ENCODE assay signal across 10 cellular contexts in the genomic region with DNA sequence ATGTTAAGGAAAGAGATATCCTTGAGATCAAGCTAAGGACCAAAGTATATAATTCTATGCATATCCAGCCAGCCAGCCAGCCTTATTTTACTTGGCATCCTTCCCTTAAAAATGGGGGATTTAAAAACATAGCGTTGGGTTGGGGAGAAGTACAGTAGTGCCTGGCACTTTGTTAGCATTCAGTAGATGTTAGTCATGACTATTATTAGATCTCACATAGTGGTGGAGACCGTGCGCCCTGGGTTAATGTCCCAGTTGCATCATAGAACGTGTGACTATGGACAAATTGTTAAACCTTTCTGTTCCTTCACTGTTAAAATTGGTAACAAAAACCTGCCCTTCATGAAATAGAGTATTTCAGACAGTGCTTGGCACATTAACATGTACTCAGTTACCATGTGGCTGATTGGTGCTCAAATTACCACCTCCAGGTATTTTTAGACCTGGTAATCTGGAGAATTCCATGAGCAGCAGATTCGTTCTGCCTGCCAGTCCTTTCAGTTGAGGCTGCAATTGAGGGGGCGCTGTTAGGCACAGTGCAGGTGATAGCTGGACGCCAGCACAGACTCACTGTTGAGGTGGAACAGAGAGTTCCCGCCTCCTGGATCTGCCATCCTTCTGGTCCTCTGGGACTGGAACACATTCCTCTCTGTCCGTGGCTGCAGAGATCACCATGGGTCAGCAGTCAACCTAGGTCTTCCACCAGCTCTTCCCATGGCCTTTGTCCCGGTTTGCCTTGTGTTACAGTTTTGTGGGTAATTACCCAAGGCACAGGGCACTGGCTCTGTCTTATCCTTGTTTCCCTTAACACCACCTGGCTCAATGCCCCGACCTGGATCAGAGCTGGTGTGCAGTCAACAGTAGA. TPM values are rescaled to one million over a fixed set of nuclear protein-coding genes. Genes with fewer than 3 reads are reported as not detected.
DNase-seq lines count a peak whose midpoint lies in the region; TF ChIP-seq lines count a peak whose summit lies in the region.
"Had no signal": no experiment of that assay in that cellular context is flagged by ENCODE, and none has a peak within 500 bp of the region (broad histone marks: within the 10 kb centered on the region; RNA-seq: fewer than 3 reads in every experiment).

No MANE protein-coding gene starts in this region.

- no peaks in the 10 kb centered on the region for H3K9me3 ChIP-seq in adipocyte (ENCODE audit: control insufficient read depth, low read length)
- H3K9me3 ChIP-seq in cardiac muscle cell (ENCODE audit: low read depth), result no peaks in the 10 kb centered on the region
- H3K9me3 ChIP-seq in skeletal muscle tissue (ENCODE audit: control insufficient read depth in 3 of 3, low read length in 3 of 3), result no peaks in the 10 kb centered on the region

- H3K27me3 ChIP-seq in adipocyte (replicated peaks; ENCODE audit: control insufficient read depth, insufficient read depth, low read length), result no peaks in the 10 kb centered on the region
- H3K27me3 ChIP-seq in cardiac muscle cell, result no peaks in the 10 kb centered on the region
- no peaks in the 10 kb centered on the region for H3K27me3 ChIP-seq in skeletal muscle tissue (ENCODE audit: control insufficient read depth in 3 of 3, insufficient read depth in 3 of 3, low read length in 3 of 3)

- H3K4me3 ChIP-seq in adipocyte (ENCODE audit: low read length), result no peak overlapping the region
- no peak overlapping the region for H3K4me3 ChIP-seq in cardiac muscle cell
- H3K4me3 ChIP-seq in skeletal muscle tissue (ENCODE audit: low read length in 3 of 3), result peak overlapping the region in 2 of 3 donors; percentile 32 to 49

- H3K9ac ChIP-seq in adipocyte (ENCODE audit: low read length) (peak overlapping the region; percentile 33), skeletal muscle tissue (ENCODE audit: low read depth in 1 of 3, low read length in 3 of 3) (peak overlapping the region in 1 of 3 donors; percentile 40)

- no peak for TF ChIP-seq CTCF in cardiac muscle cell (IDR thresholded peaks at IDR 0.05; ENCODE audit: low read depth, low read length)

- peaks cover 46% of the 10 kb centered on the region for H3K4me1 ChIP-seq in adipocyte (ENCODE audit: control insufficient read depth, insufficient read depth, low read length)
- peaks cover 27% of the 10 kb centered on the region for H3K4me1 ChIP-seq in cardiac muscle cell (ENCODE audit: low read depth)
- H3K4me1 ChIP-seq in skeletal muscle tissue (ENCODE audit: control insufficient read depth in 3 of 3, insufficient read depth in 3 of 3, low read length in 3 of 3), result peaks cover 4 to 21% (median 17%) of the 10 kb centered on the region in 3 donors

- DNase-seq in NCI-H82 (lab: John Stamatoyannopoulos, UW), result peak; percentile 45
- DNase-seq in NCI-H82 treated with DMSO at 0.1 percent for 48 hours (lab: John Stamatoyannopoulos, UW; ENCODE audit: unreplicated experiment), result no peak
- DNase-seq in adipocyte (ENCODE audit: low read depth), result peak; percentile 78
- DNase-seq in cardiac muscle cell (ENCODE audit: low read depth in 1 of 2, low spot score in 1 of 2), result peak; percentile 66 to 83
- DNase-seq in NCI-H2107 treated with DMSO at 0.1 percent for 48 hours (lab: John Stamatoyannopoulos, UW; ENCODE audit: unreplicated experiment), result no peak
- no peak for DNase-seq in DMS79 treated with DMSO at 0.1 percent for 48 hours (lab: John Stamatoyannopoulos, UW)
- no peak for DNase-seq in NCI-H748 treated with DMSO at 0.1 percent for 48 hours (lab: John Stamatoyannopoulos, UW)
- DNase-seq: activated CD4-positive, alpha-beta T cell treated with anti-CD3 and anti-CD28 coated beads, Interleukin-2, amount 10 ng/mL, durations not matched to agents 7 days and 5 days; NCI-H524 treated with DMSO at 0.1 percent for 48 hours had no signal

- H3K36me3 ChIP-seq in adipocyte (ENCODE audit: control insufficient read depth, insufficient read depth, low read length, severe bottlenecking), result peaks cover 96% of the 10 kb centered on the region
- H3K36me3 ChIP-seq in cardiac muscle cell, result peaks cover 17% of the 10 kb centered on the region
- peaks cover 2 to 28% (median 7%) of the 10 kb centered on the region in 3 donors for H3K36me3 ChIP-seq in skeletal muscle tissue (ENCODE audit: control insufficient read depth in 3 of 3, insufficient read depth in 3 of 3, low read length in 3 of 3)

- H3K27ac ChIP-seq in cardiac muscle cell (peak overlapping the region; percentile 90), skeletal muscle tissue (ENCODE audit: low read depth, low read length) (peak overlapping the region; percentile 75)

RNA-seq across cellular contexts. Expression of a gene that starts 31.7 kb away (rescaled TPM):
- total RNA-seq in cardiac muscle cell (176 and 231 TPM in 2 replicates), skeletal muscle tissue (145 TPM)
- 448 and 459 TPM in 2 replicates for polyA plus RNA-seq in cardiac muscle cell

RNA-seq across cellular contexts. Expression of a gene that starts 52.2 kb away (rescaled TPM):
- total RNA-seq in cardiac muscle cell (10.0 and 16.8 TPM in 2 replicates), skeletal muscle tissue (5.7 TPM)
- 12.4 and 16.0 TPM in 2 replicates for polyA plus RNA-seq in cardiac muscle cell

Comparison
In these comparisons a context has a peak if more than half of its experiments do, and no peak if none do; other contexts are left out.
1. DNase-seq: peak in NCI-H82 (single experiment), adipocyte (single experiment) and cardiac muscle cell (2 of 2); none in NCI-H82 treated with DMSO at 0.1 percent for 48 hours (single experiment), NCI-H2107 treated with DMSO at 0.1 percent for 48 hours (single experiment), DMS79 treated with DMSO at 0.1 percent for 48 hours (single experiment) and NCI-H748 treated with DMSO at 0.1 percent for 48 hours (single experiment).
2. H3K4me3 ChIP-seq: peak in skeletal muscle tissue (2 of 3); none in adipocyte (single experiment) and cardiac muscle cell (single experiment).